Comparison of ENCODE assay signal across 21 cellular contexts in the genomic region with DNA sequence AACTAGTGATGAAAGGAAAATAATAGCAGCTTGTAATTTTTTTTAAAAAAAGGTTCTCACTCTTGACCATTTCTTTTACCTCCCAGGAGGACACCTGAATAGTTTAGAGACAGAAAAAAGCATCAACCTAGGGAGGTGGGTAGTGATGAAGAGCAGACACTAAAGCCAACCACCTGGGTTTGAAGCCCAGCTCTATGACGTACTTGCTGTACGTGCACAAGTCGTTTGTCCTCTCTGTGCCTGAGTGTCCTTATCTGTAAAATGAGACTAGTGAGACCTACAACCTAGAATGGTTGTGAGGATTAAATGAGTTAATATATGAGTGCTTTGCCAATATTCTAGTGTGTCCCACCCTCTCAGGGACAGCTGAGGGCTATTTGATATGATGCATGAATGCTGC. TPM values are rescaled to one million over a fixed set of nuclear protein-coding genes. Genes with fewer than 3 reads are reported as not detected.
A peak's percentile ranks its signal among the peaks of the same experiment; 100 is the strongest.
DNase-seq lines count a peak whose midpoint lies in the region; ATAC-seq, FAIRE-seq and TF ChIP-seq lines count a peak whose summit lies in the region.
"Had no signal": no experiment of that assay in that cellular context is flagged by ENCODE, and none has a peak within 500 bp of the region (broad histone marks: within the 10 kb centered on the region; RNA-seq: fewer than 3 reads in every experiment).

No MANE protein-coding gene starts in this region.

- POLR2A ChIA-PET in A549 (lab: Yijun Ruan, JAX), result no interaction called here

- H3K36me3 Mint-ChIP-seq in CD4-positive, CD25-positive, alpha-beta regulatory T cell, result peaks cover 23% of the 10 kb centered on the region
- H3K36me3 Mint-ChIP-seq in type B pancreatic cell, result peaks cover 3% of the 10 kb centered on the region

- peaks cover 30 to 72% (median 44%) of the 10 kb centered on the region in 4 donors for H3K4me1 Mint-ChIP-seq in CD4-positive, CD25-positive, alpha-beta regulatory T cell
- H3K4me1 Mint-ChIP-seq in type B pancreatic cell (ENCODE audit: unreplicated experiment), result peaks cover 12% of the 10 kb centered on the region

- H3K4me1 ChIP-seq in A549 (peaks cover 10% of the 10 kb centered on the region), Loucy (ENCODE audit: insufficient read depth, low read length, poor library complexity, severe bottlenecking) (peaks cover 75% of the 10 kb centered on the region)
- peaks cover 28% of the 10 kb centered on the region for H3K4me1 ChIP-seq in CD4-positive, CD25-positive, alpha-beta regulatory T cell (ENCODE audit: control insufficient read depth, insufficient read depth, low read length, poor library complexity, severe bottlenecking)

- no peaks in the 10 kb centered on the region for H3K27me3 ChIP-seq in CD4-positive, CD25-positive, alpha-beta regulatory T cell (ENCODE audit: control insufficient read depth, insufficient read depth, low read length)
- H3K27me3 ChIP-seq in Loucy (ENCODE audit: insufficient read depth, low read length, poor library complexity, severe bottlenecking) (no peaks in the 10 kb centered on the region), SU-DHL-6 (ENCODE audit: low read length) (no peaks in the 10 kb centered on the region)
- H3K27me3 ChIP-seq: BLaER1 had no signal

- peaks cover 0 to 2% (median 0%) of the 10 kb centered on the region in 7 donors for H3K9me3 Mint-ChIP-seq in CD4-positive, CD25-positive, alpha-beta regulatory T cell
- no peaks in the 10 kb centered on the region for H3K9me3 Mint-ChIP-seq in type B pancreatic cell
- H3K9me3 Mint-ChIP-seq: CD4-positive, alpha-beta T cell; CD8-positive, alpha-beta memory T cell; H9 had no signal

- H3K9me2 ChIP-seq in Loucy (replicated peaks; ENCODE audit: low read depth, low read length) (no peaks in the 10 kb centered on the region), SU-DHL-6 (replicated peaks; ENCODE audit: insufficient read depth, low read length) (no peaks in the 10 kb centered on the region)

- H3F3A ChIP-seq in Loucy (ENCODE audit: low read depth) (no peaks in the 10 kb centered on the region), SU-DHL-6 (ENCODE audit: insufficient read depth) (peaks cover 5% of the 10 kb centered on the region; the same call in 1 of the 2 replicates)

- H3K9me3 ChIP-seq in A549 (no peaks in the 10 kb centered on the region), Loucy (ENCODE audit: insufficient read depth, low read depth, low read length) (no peaks in the 10 kb centered on the region), SU-DHL-6 (ENCODE audit: insufficient read depth, low read length) (no peaks in the 10 kb centered on the region)
- no peaks in the 10 kb centered on the region for H3K9me3 ChIP-seq in CD4-positive, CD25-positive, alpha-beta regulatory T cell (ENCODE audit: control insufficient read depth in 2 of 2, low read length in 2 of 2)
- H3K9me3 ChIP-seq: BLaER1 had no signal

- H3K79me2 ChIP-seq in Loucy (ENCODE audit: insufficient read depth, low read length) (peaks cover 91% of the 10 kb centered on the region), SU-DHL-6 (ENCODE audit: insufficient read depth, low read length) (peaks cover 97% of the 10 kb centered on the region)

- peak; percentile 4; the same call in 2 of the 3 replicates for TF ChIP-seq CTCF in A549 (IDR thresholded peaks at IDR 0.05)
- TF ChIP-seq CTCF in Loucy (conservative IDR thresholded peaks at IDR 0.05; ENCODE audit: low read length), result no peak
- no peak for TF ChIP-seq CTCF in SU-DHL-6 (IDR thresholded peaks at IDR 0.05; ENCODE audit: insufficient read depth, low read length, poor library complexity, severe bottlenecking)
- no peak for TF ChIP-seq CTCF in type B pancreatic cell (conservative IDR thresholded peaks at IDR 0.05)
- no peak for TF ChIP-seq CTCF in coronary artery (IDR thresholded peaks at IDR 0.05)

- 95% methylated on average over 3 of the region's 3 CpGs for WGBS in A549 (ENCODE audit: missing lambda C conversion rate)

- TF ChIP-seq RAD21 in A549 (conservative IDR thresholded peaks at IDR 0.05 in 1 of 2, IDR thresholded peaks at IDR 0.05 in 1 of 2), result no peak

- H3K4me3 ChIP-seq in A549 (no peak overlapping the region), Loucy (ENCODE audit: low read length, poor library complexity, severe bottlenecking) (peak overlapping the region; percentile 64), SU-DHL-6 (ENCODE audit: insufficient read depth, low read length, poor library complexity, severe bottlenecking) (no peak overlapping the region), coronary artery (no peak overlapping the region)
- H3K4me3 ChIP-seq in CD4-positive, CD25-positive, alpha-beta regulatory T cell (ENCODE audit: low read depth, low read length), result no peak overlapping the region
- H3K4me3 ChIP-seq: BLaER1, GM23338 had no signal

- TF ChIP-seq POLR2A in A549 (IDR thresholded peaks at IDR 0.05; ENCODE audit: low read length), result no peak

- DNase-seq in A549 (ENCODE audit: low read depth in 1 of 2, low spot score in 1 of 2) (no peak), type B pancreatic cell (ENCODE audit: extremely low spot score, unreplicated experiment) (no peak), coronary artery (ENCODE audit: low spot score) (no peak)
- no peak for DNase-seq in CD4-positive, CD25-positive, alpha-beta regulatory T cell
- DNase-seq: CD4-positive, alpha-beta T cell; CD8-positive, alpha-beta memory T cell; DMS 273 treated with DMSO at 0.1 percent for 48 hours; DMS53; DMS79 treated with DMSO at 0.1 percent for 48 hours; H9 had no signal

- H3K9ac ChIP-seq in Loucy (ENCODE audit: low read depth, low read length, poor library complexity, severe bottlenecking) (no peak overlapping the region), SU-DHL-6 (ENCODE audit: low read length) (0 out of 2 replicates have a peak overlapping the region, but pooled peaks have one; percentile 14)
- H3K9ac ChIP-seq: BLaER1 had no signal

- H4K20me1 ChIP-seq in Loucy (ENCODE audit: insufficient read depth, low read length, poor library complexity, severe bottlenecking) (peaks cover 45% of the 10 kb centered on the region), SU-DHL-6 (ENCODE audit: low read depth, low read length) (peaks cover 30% of the 10 kb centered on the region; the same call in 1 of the 2 replicates)

- no peak for FAIRE-seq in A549 (lab: Jason Lieb, UNC)
- FAIRE-seq: D721Med, G401.6, GM19239 had no signal

- CTCF ChIA-PET in A549 (lab: Yijun Ruan, JAX), result interaction anchor here (0.7 to 12.0 kb wide), 9 partner anchors 16 to 77 kb away, joined by 3 to 99 read pairs (median 4); no protein-coding TSS in a partner anchor

- ATAC-seq in A549, result no peak
- no peak for ATAC-seq in CD4-positive, CD25-positive, alpha-beta regulatory T cell (ENCODE audit: low read depth in 2 of 2)
- no peak for ATAC-seq in HG03196 (IDR thresholded peaks at IDR 0.05; ENCODE audit: unreplicated experiment)
- ATAC-seq: GM23338, HCT116 had no signal

- H3K27ac Mint-ChIP-seq in CD4-positive, CD25-positive, alpha-beta regulatory T cell, result peak overlapping the region in 2 of 3 donors; percentile 12 to 49
- H3K27ac Mint-ChIP-seq in type B pancreatic cell, result no peak overlapping the region
- H3K27ac Mint-ChIP-seq: B cell; CD4-positive, alpha-beta T cell; CD8-positive, alpha-beta memory T cell; GM23338; H9 had no signal

- no peaks in the 10 kb centered on the region for H3K36me3 ChIP-seq in CD4-positive, CD25-positive, alpha-beta regulatory T cell (ENCODE audit: control insufficient read depth, insufficient read depth, low read length)
- H3K36me3 ChIP-seq in Loucy (ENCODE audit: insufficient read depth, low read length) (peaks cover under 1% of the 10 kb centered on the region; the same call in 1 of the 2 replicates), SU-DHL-6 (ENCODE audit: low read length) (peaks cover 18% of the 10 kb centered on the region)

- H3K4me3 Mint-ChIP-seq in CD4-positive, CD25-positive, alpha-beta regulatory T cell, result no peak overlapping the region
- no peak overlapping the region for H3K4me3 Mint-ChIP-seq in type B pancreatic cell
- H3K4me3 Mint-ChIP-seq: B cell; CD4-positive, alpha-beta T cell; GM23338; H9 had no signal

- no peak overlapping the region for H2AFZ ChIP-seq in Loucy (ENCODE audit: low read length)
- H2AFZ ChIP-seq in SU-DHL-6 (ENCODE audit: low read depth, low read length, severe bottlenecking), result no peak overlapping the region
- H2AFZ ChIP-seq: GM23338 had no signal

- TF ChIP-seq EP300 in A549 (IDR thresholded peaks at IDR 0.05), result no peak

- no peaks in the 10 kb centered on the region for H3K27me3 Mint-ChIP-seq in CD4-positive, CD25-positive, alpha-beta regulatory T cell
- H3K27me3 Mint-ChIP-seq in type B pancreatic cell, result peaks cover 18% of the 10 kb centered on the region
- H3K27me3 Mint-ChIP-seq: B cell had no signal

- H3K27ac ChIP-seq in A549 (no peak overlapping the region), SU-DHL-6 (ENCODE audit: low read depth, low read length) (no peak overlapping the region), coronary artery (no peak overlapping the region)
- H3K27ac ChIP-seq in CD4-positive, CD25-positive, alpha-beta regulatory T cell (ENCODE audit: insufficient read depth, low read length, poor library complexity, severe bottlenecking), result no peak overlapping the region
- H3K27ac ChIP-seq: BLaER1, C4-2B had no signal

- H3K4me2 ChIP-seq in A549 (no peak overlapping the region), Loucy (ENCODE audit: low read depth, low read length, poor library complexity, severe bottlenecking) (peak overlapping the region; percentile 99), SU-DHL-6 (ENCODE audit: low read depth, low read length, poor library complexity, severe bottlenecking) (peak overlapping the region; percentile 23)
- H3K4me2 ChIP-seq: BLaER1, GM23338 had no signal

TF ChIP-seq in A549, 52 proteins besides CTCF, POLR2A, EP300 and RAD21 (continues in another document):
- no peak for TF ChIP-seq CHD2 (IDR thresholded peaks at IDR 0.05; ENCODE audit: low read length, partially characterized antibody)
- no peak for TF ChIP-seq BHLHE40 (IDR thresholded peaks at IDR 0.05; ENCODE audit: low read depth, low read length)
- 0 out of 3 replicates have a peak, but pooled peaks have one; percentile 0 for TF ChIP-seq SMC3 (IDR thresholded peaks at IDR 0.05)
- TF ChIP-seq FOSB (CRISPR knock-in tag; IDR thresholded peaks at IDR 0.05), result no peak
- TF ChIP-seq HDAC2 (IDR thresholded peaks at IDR 0.05), result no peak

RNA-seq across cellular contexts. Expression of gene SLC1A4, which starts 5.8 kb away (rescaled TPM):
- 22.9 and 26.4 TPM in 2 replicates for polyA plus RNA-seq in A549 (2011; rRNA removed)
- polyA plus RNA-seq in A549 (2012; cell fraction: cytosol; rRNA removed), result 7.2 and 7.3 TPM in 2 replicates
- 16.4 and 20.7 TPM in 2 replicates for polyA plus RNA-seq in A549 (2012; cell fraction: nucleus; rRNA removed)
- 9.1 to 10.4 TPM (median 9.5 TPM) in 3 replicates for polyA plus RNA-seq in A549 (2017; fragmentation: RNase III; extraction: RNeasy Plus Mini Kit Qiagen cat#74134 plus additional on column Dnase treatment)
- 37.4 and 42.1 TPM in 2 replicates for polyA minus RNA-seq in A549 (2011; rRNA and poly(A)+ RNA removed)
- 22.1 TPM for total RNA-seq in CD4-positive, CD25-positive, alpha-beta regulatory T cell
- 10 to 100 TPM in 3 of 4 donors, 1 to 10 TPM in 1; 8.1 to 18.4 (median 12.6) TPM for polyA plus RNA-seq in CD4-positive, CD25-positive, alpha-beta regulatory T cell
- total RNA-seq in type B pancreatic cell (ENCODE audit: low replicate concordance), result 11.3 and 13.1 TPM in 2 replicates
